In genomic region chr6:158233214-158233795, GRCh38 we compare ENCODE assay signal across 8 cellular contexts.
DNase-seq lines count a peak whose midpoint lies in the region; ATAC-seq, FAIRE-seq and TF ChIP-seq lines count a peak whose summit lies in the region.

No MANE protein-coding gene starts in this region.

- DNase-seq in HT-29 (ENCODE audit: low spot score): peak; percentile 42
- peak; percentile 29 for DNase-seq in astrocyte of the hippocampus (ENCODE audit: low read depth, low spot score)
- peak; percentile 49 for DNase-seq in HepG2 (ENCODE audit: low spot score)
- DNase-seq in tibial nerve (ENCODE audit: low spot score in 2 of 2): no peak
- no peak for DNase-seq in activated CD4-positive, CD25-positive, alpha-beta regulatory T cell (lab: John Stamatoyannopoulos, UW)
- DNase-seq in erythroblast (lab: John Stamatoyannopoulos, UW): no peak

- FAIRE-seq in HepG2 (lab: Jason Lieb, UNC): no peak

- ATAC-seq in HepG2: peak; percentile 74
- ATAC-seq in GM21825 (IDR thresholded peaks at IDR 0.05; ENCODE audit: unreplicated experiment): no peak

- H3K36me3 ChIP-seq in HepG2 (replicated peaks in 1 of 2; ENCODE audit: control insufficient read depth in 1 of 2, insufficient read depth in 2 of 2, low read length in 2 of 2) (peaks cover 0 to 1% of the 10 kb centered on the region in 2 experiments; a peak in 1 of 5 replicates), tibial nerve (no peaks in the 10 kb centered on the region)

- H3K4me1 ChIP-seq in HepG2 (ENCODE audit: insufficient read depth, low read length): peaks cover 56% of the 10 kb centered on the region
- H3K4me1 ChIP-seq in tibial nerve: peaks cover 0 to 26% (median 13%) of the 10 kb centered on the region in 4 donors

- peaks cover 5% of the 10 kb centered on the region for H4K20me1 ChIP-seq in HepG2 (ENCODE audit: insufficient read depth, low read length)

- H3K4me3 ChIP-seq in HepG2 (replicated peaks in 1 of 3; ENCODE audit: insufficient read depth in 1 of 3, low read depth in 2 of 3, low read length in 3 of 3): peak overlapping the region; percentile 63 to 87 (median 78)
- peak overlapping the region; percentile 70 to 93 (median 86) for H3K4me3 ChIP-seq in tibial nerve

- no peak for TF ChIP-seq EP300 in HepG2 (IDR thresholded peaks at IDR 0.05; ENCODE audit: low read depth in 2 of 2, low read length in 2 of 2)
- no peak for TF ChIP-seq EP300 in HepG2 (CRISPR knock-in tag; IDR thresholded peaks at IDR 0.05; ENCODE audit: borderline replicate concordance)
- TF ChIP-seq EP300 in tibial nerve (IDR thresholded peaks at IDR 0.05): no peak

- peak overlapping the region; percentile 82 for H3K9ac ChIP-seq in HepG2 (ENCODE audit: insufficient read depth, low read depth, low read length)

- in situ Hi-C loops in HepG2 (cut with HindIII; ENCODE audit: extremely low pct_ligation_motif_present, low pct_unique_long_range_greater_than_20kb): loop anchor here (5.0 kb wide), 1 partner anchor 154 kb away; no protein-coding TSS in a partner anchor

- WGBS in HepG2 (ENCODE audit: low lambda C conversion rate): 0% methylated on average over 13 of the region's 13 CpGs
- WGBS in tibial nerve, 2 donors: 40 to 41% methylated on average over 13 of the region's 13 CpGs

- H3K27me3 ChIP-seq in HepG2 (ENCODE audit: control insufficient read depth in 1 of 2, insufficient read depth in 2 of 2, low read length in 2 of 2): no peaks in the 10 kb centered on the region; a peak in 1 of 5 replicates
- H3K27me3 ChIP-seq in tibial nerve: no peaks in the 10 kb centered on the region

- H2AFZ ChIP-seq in HepG2 (ENCODE audit: low read length): no peak overlapping the region

- H3K4me2 ChIP-seq in HepG2 (ENCODE audit: low read depth, low read length): peak overlapping the region; percentile 95

- TF ChIP-seq CTCF in C4-2B (conservative IDR thresholded peaks at IDR 0.05) (no peak), HepG2 (CRISPR knock-in tag; IDR thresholded peaks at IDR 0.05) (no peak), tibial nerve (IDR thresholded peaks at IDR 0.05) (no peak)

- TF ChIP-seq POLR2A in HepG2 (IDR thresholded peaks at IDR 0.05; ENCODE audit: insufficient read depth in 1 of 2, low read depth in 2 of 2, low read length in 2 of 2): no peak; a peak in 2 of 4 replicates
- no peak for TF ChIP-seq POLR2A in tibial nerve (IDR thresholded peaks at IDR 0.05)
- TF ChIP-seq POLR2A in erythroblast (IDR thresholded peaks at IDR 0.05; ENCODE audit: low read length): no peak

- POLR2A ChIA-PET in HepG2 (lab: Yijun Ruan, JAX): interaction anchor here (0.7 to 2.7 kb wide), 3 partner anchors 9 to 89 kb away, joined by 3 to 6 read pairs (median 6); no protein-coding TSS in a partner anchor

- H3K79me2 ChIP-seq in HepG2 (ENCODE audit: insufficient read depth, low read length): peaks cover 62% of the 10 kb centered on the region

- intact Hi-C loops in HepG2 (cut with micrococcal nuclease; ENCODE audit: unreplicated experiment): loop anchor here (5.0 kb wide), 2 partner anchors 69 to 89 kb away; no protein-coding TSS in a partner anchor

- BruUV-seq in HepG2 (replicated peaks; lab: Mats Ljungman, UMichigan): no TSS peak

- CTCF ChIA-PET in HepG2 (lab: Yijun Ruan, JAX; ENCODE audit: low intra/inter-chr PET ratio, low total read pairs): no interaction called here

- TF ChIP-seq RAD21 in HepG2 (CRISPR knock-in tag; IDR thresholded peaks at IDR 0.05): no peak

- H3K9me3 ChIP-seq in HepG2 (ENCODE audit: low read length): no peaks in the 10 kb centered on the region
- H3K9me3 ChIP-seq in tibial nerve: no peaks in the 10 kb centered on the region

- H3K27ac ChIP-seq in C4-2B: peak overlapping the region; percentile 73; the same call in 1 of the 2 replicates
- peak overlapping the region; percentile 81 for H3K27ac ChIP-seq in HepG2 (ENCODE audit: extremely low read length, insufficient read depth, low read length)
- peak overlapping the region in 3 of 4 donors; percentile 74 to 92 (median 78) for H3K27ac ChIP-seq in tibial nerve

TF ChIP-seq in HepG2, 621 proteins besides CTCF, POLR2A, EP300 and RAD21 (continues in another document):
- TF ChIP-seq, protein P1, sequence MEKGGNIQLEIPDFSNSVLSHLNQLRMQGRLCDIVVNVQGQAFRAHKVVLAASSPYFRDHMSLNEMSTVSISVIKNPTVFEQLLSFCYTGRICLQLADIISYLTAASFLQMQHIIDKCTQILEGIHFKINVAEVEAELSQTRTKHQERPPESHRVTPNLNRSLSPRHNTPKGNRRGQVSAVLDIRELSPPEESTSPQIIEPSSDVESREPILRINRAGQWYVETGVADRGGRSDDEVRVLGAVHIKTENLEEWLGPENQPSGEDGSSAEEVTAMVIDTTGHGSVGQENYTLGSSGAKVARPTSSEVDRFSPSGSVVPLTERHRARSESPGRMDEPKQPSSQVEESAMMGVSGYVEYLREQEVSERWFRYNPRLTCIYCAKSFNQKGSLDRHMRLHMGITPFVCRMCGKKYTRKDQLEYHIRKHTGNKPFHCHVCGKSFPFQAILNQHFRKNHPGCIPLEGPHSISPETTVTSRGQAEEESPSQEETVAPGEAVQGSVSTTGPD (CRISPR knock-in tag; IDR thresholded peaks at IDR 0.05): no peak
- TF ChIP-seq SP4 (CRISPR knock-in tag; IDR thresholded peaks at IDR 0.05) (no peak), ZNF720 (CRISPR knock-in tag; IDR thresholded peaks at IDR 0.05) (no peak), FOXA3 (CRISPR knock-in tag; IDR thresholded peaks at IDR 0.05) (no peak), NFYC (CRISPR knock-in tag; IDR thresholded peaks at IDR 0.05) (no peak), JUNB (CRISPR knock-in tag; IDR thresholded peaks at IDR 0.05; ENCODE audit: borderline replicate concordance) (no peak), MAFF (IDR thresholded peaks at IDR 0.05; ENCODE audit: low read depth, low read length) (no peak), ZNF570 (CRISPR knock-in tag; IDR thresholded peaks at IDR 0.05; ENCODE audit: borderline replicate concordance) (no peak), ZNF501 (CRISPR knock-in tag; IDR thresholded peaks at IDR 0.05) (peak; percentile 69), ZBTB20 (CRISPR knock-in tag; IDR thresholded peaks at IDR 0.05; ENCODE audit: borderline replicate concordance, low read depth) (0 out of 2 replicates have a peak, but pooled peaks have one; percentile 22), HES4 (CRISPR knock-in tag; IDR thresholded peaks at IDR 0.05; ENCODE audit: borderline replicate concordance) (no peak), ZC3H13 (CRISPR knock-in tag; IDR thresholded peaks at IDR 0.05) (no peak)
- TF ChIP-seq, protein P2, sequence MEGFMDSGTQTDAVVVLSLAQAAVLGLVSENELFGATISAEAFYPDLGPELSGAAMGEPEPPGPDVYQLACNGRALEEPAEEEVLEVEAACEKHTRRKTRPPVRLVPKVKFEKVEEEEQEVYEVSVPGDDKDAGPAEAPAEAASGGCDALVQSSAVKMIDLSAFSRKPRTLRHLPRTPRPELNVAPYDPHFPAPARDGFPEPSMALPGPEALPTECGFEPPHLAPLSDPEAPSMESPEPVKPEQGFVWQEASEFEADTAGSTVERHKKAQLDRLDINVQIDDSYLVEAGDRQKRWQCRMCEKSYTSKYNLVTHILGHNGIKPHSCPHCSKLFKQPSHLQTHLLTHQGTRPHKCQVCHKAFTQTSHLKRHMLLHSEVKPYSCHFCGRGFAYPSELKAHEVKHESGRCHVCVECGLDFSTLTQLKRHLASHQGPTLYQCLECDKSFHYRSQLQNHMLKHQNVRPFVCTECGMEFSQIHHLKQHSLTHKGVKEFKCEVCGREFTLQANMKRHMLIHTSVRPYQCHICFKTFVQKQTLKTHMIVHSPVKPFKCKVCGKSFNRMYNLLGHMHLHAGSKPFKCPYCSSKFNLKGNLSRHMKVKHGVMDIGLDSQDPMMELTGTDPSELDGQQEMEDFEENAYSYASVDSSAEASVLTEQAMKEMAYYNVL (CRISPR knock-in tag; IDR thresholded peaks at IDR 0.05; ENCODE audit: borderline replicate concordance): no peak
- TF ChIP-seq, protein P3, sequence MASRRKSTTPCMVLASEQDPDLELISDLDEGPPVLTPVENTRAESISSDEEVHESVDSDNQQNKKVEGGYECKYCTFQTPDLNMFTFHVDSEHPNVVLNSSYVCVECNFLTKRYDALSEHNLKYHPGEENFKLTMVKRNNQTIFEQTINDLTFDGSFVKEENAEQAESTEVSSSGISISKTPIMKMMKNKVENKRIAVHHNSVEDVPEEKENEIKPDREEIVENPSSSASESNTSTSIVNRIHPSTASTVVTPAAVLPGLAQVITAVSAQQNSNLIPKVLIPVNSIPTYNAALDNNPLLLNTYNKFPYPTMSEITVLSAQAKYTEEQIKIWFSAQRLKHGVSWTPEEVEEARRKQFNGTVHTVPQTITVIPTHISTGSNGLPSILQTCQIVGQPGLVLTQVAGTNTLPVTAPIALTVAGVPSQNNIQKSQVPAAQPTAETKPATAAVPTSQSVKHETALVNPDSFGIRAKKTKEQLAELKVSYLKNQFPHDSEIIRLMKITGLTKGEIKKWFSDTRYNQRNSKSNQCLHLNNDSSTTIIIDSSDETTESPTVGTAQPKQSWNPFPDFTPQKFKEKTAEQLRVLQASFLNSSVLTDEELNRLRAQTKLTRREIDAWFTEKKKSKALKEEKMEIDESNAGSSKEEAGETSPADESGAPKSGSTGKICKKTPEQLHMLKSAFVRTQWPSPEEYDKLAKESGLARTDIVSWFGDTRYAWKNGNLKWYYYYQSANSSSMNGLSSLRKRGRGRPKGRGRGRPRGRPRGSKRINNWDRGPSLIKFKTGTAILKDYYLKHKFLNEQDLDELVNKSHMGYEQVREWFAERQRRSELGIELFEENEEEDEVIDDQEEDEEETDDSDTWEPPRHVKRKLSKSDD (CRISPR knock-in tag; IDR thresholded peaks at IDR 0.05; ENCODE audit: low read depth): no peak
- TF ChIP-seq, protein P4, sequence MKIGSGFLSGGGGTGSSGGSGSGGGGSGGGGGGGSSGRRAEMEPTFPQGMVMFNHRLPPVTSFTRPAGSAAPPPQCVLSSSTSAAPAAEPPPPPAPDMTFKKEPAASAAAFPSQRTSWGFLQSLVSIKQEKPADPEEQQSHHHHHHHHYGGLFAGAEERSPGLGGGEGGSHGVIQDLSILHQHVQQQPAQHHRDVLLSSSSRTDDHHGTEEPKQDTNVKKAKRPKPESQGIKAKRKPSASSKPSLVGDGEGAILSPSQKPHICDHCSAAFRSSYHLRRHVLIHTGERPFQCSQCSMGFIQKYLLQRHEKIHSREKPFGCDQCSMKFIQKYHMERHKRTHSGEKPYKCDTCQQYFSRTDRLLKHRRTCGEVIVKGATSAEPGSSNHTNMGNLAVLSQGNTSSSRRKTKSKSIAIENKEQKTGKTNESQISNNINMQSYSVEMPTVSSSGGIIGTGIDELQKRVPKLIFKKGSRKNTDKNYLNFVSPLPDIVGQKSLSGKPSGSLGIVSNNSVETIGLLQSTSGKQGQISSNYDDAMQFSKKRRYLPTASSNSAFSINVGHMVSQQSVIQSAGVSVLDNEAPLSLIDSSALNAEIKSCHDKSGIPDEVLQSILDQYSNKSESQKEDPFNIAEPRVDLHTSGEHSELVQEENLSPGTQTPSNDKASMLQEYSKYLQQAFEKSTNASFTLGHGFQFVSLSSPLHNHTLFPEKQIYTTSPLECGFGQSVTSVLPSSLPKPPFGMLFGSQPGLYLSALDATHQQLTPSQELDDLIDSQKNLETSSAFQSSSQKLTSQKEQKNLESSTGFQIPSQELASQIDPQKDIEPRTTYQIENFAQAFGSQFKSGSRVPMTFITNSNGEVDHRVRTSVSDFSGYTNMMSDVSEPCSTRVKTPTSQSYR (CRISPR knock-in tag; IDR thresholded peaks at IDR 0.05; ENCODE audit: borderline replicate concordance): no peak

Comparison
In these comparisons a context has a peak if more than half of its experiments do, and no peak if none do; other contexts are left out.
1. DNase-seq: peak in HT-29 (single experiment), astrocyte of the hippocampus (single experiment) and HepG2 (single experiment); none in tibial nerve (0 of 2), activated CD4-positive, CD25-positive, alpha-beta regulatory T cell (0 of 4) and erythroblast (0 of 2).
2. Peak in every context shown above with its lines, with median percentiles within 50 percentile points of each other: H3K27ac ChIP-seq.